ENCODE assay signal across 8 cellular contexts in the genomic region with DNA sequence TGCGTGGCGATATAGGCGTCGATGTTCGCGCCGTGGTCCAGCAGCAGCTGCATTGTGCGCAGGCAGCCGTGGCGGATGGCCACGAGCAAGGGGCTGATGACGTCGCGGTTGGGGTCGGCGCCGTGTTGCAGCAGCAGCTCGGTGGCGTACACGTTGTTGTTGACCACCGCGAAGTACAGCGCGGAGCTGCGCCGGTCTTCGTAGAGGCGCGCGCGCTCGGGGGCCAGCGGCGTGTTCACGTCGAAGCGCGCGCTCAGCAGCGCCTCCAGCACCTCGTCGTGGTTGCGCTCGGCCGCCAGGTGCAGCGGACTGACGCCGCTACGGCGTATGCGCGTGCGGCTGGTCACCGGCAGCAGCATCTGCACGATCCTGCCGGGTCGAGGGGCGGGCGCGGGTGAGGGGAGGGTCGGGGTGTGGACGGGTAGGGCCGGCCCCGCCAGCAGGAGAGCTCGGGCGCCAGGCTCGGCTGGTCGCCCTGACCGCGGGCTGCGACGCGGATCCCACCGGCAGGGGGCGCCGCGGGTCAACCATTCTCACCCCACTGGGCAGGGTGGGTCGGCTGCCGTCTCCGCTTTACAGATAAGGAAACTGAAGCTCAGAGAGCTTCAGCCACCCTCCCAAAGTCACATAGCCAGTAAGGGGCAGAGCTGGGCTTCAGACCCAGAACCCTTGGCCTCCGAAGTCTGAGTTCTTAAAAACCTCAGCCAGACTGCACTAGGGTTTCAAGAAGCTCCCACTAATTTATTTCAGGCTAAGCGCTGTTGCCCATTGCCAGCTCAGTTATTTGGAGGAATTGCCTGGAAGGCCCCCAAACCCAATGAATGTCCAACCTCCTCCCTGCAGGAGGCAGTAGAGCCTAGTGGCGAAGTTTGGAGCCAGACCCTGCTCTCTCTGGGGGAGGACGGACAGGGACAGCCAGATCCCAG. TPM values are rescaled to one million over a fixed set of nuclear protein-coding genes. Genes with fewer than 3 reads are reported as not detected.
DNase-seq lines count a peak whose midpoint lies in the region; ATAC-seq and TF ChIP-seq lines count a peak whose summit lies in the region.

No MANE protein-coding gene starts in this region.

- in situ Hi-C loops in astrocyte of the spinal cord (cut with HindIII; ENCODE audit: low sequenced_read_pairs) = no loop called here

- no peaks in the 10 kb centered on the region for H4K20me1 ChIP-seq in smooth muscle cell (ENCODE audit: low read depth)

- peak; percentile 58 for TF ChIP-seq CTCF in astrocyte of the spinal cord (IDR thresholded peaks at IDR 0.05; ENCODE audit: low read depth, low read length)
- TF ChIP-seq CTCF in smooth muscle cell (IDR thresholded peaks at IDR 0.05; ENCODE audit: borderline replicate concordance, insufficient read depth, poor library complexity, severe bottlenecking) = peak; percentile 94

- H3K4me3 ChIP-seq in HUES6 (ENCODE audit: low read depth, low read length) (peak overlapping the region; percentile 50), astrocyte of the spinal cord (ENCODE audit: low read depth, low read length) (no peak overlapping the region), iPS-15b (ENCODE audit: low read depth, low read length) (peak overlapping the region; percentile 60), smooth muscle cell (peak overlapping the region; percentile 38)

- H3K9ac ChIP-seq in HUES6 (ENCODE audit: low read length) = no peak overlapping the region
- no peak overlapping the region for H3K9ac ChIP-seq in iPS-15b (ENCODE audit: low read depth, low read length)
- no peak overlapping the region for H3K9ac ChIP-seq in smooth muscle cell (ENCODE audit: low read depth)

- H3K27ac ChIP-seq in HUES6 (ENCODE audit: low read depth, low read length) = no peak overlapping the region
- no peak overlapping the region for H3K27ac ChIP-seq in smooth muscle cell (ENCODE audit: low read depth)

- peak; percentile 30 for DNase-seq in DMS114 treated with DMSO at 0.1 percent for 48 hours (lab: John Stamatoyannopoulos, UW; ENCODE audit: unreplicated experiment)
- peak; percentile 93 for DNase-seq in T-helper 9 cell
- DNase-seq in astrocyte of the spinal cord (ENCODE audit: low read depth, low spot score) = peak; percentile 62
- peak; percentile 76 for DNase-seq in smooth muscle cell (lab: John Stamatoyannopoulos, UW; ENCODE audit: unreplicated experiment)
- no peak for DNase-seq in putamen (ENCODE audit: low spot score)

- peak; percentile 87 for ATAC-seq in GM21447 (IDR thresholded peaks at IDR 0.05; ENCODE audit: unreplicated experiment)

- H3K9me3 ChIP-seq in HUES6 (ENCODE audit: control insufficient read depth, insufficient read depth, low read depth, low read length) = no peaks in the 10 kb centered on the region
- no peaks in the 10 kb centered on the region for H3K9me3 ChIP-seq in iPS-15b (ENCODE audit: control insufficient read depth, insufficient read depth, low read length)
- H3K9me3 ChIP-seq in smooth muscle cell (replicated peaks; ENCODE audit: low read depth) = no peaks in the 10 kb centered on the region

- H3K36me3 ChIP-seq in HUES6 (ENCODE audit: control insufficient read depth, insufficient read depth, low read length) (no peaks in the 10 kb centered on the region), iPS-15b (ENCODE audit: control insufficient read depth, insufficient read depth, low read length) (no peaks in the 10 kb centered on the region), smooth muscle cell (ENCODE audit: low read depth) (no peaks in the 10 kb centered on the region)

- no peaks in the 10 kb centered on the region for H3K79me2 ChIP-seq in smooth muscle cell (ENCODE audit: low read depth)

- peak overlapping the region; percentile 80 for H3K4me2 ChIP-seq in smooth muscle cell

- H3F3A ChIP-seq in smooth muscle cell (ENCODE audit: low read depth) = no peaks in the 10 kb centered on the region

- no peak overlapping the region for H2AFZ ChIP-seq in smooth muscle cell (ENCODE audit: low read depth)

- H3K27me3 ChIP-seq in HUES6 (ENCODE audit: control insufficient read depth, insufficient read depth, low read length) (peaks cover 37% of the 10 kb centered on the region), iPS-15b (ENCODE audit: control insufficient read depth, insufficient read depth, low read length) (peaks cover 21% of the 10 kb centered on the region), smooth muscle cell (ENCODE audit: low read depth) (peaks cover 19% of the 10 kb centered on the region)

- H3K4me1 ChIP-seq in HUES6 (ENCODE audit: control insufficient read depth, insufficient read depth, low read length) (peaks cover 8% of the 10 kb centered on the region), iPS-15b (ENCODE audit: control insufficient read depth, insufficient read depth, low read length) (no peaks in the 10 kb centered on the region), smooth muscle cell (ENCODE audit: low read depth) (no peaks in the 10 kb centered on the region)

- 8% methylated on average over 65 of the region's 84 CpGs for WGBS in smooth muscle cell (ENCODE audit: low lambda C conversion rate)

RNA-seq across cellular contexts. Expression of a gene that starts 12.4 kb away (rescaled TPM):
- not detected in 2 replicates for total RNA-seq in smooth muscle cell
- not detected in 2 replicates for polyA plus RNA-seq in smooth muscle cell

RNA-seq across cellular contexts. Expression of a gene that starts 36.8 kb away (rescaled TPM):
- 0.99 and 6.5 TPM in 2 replicates for total RNA-seq in smooth muscle cell
- 0.30 TPM in 1 of 2 replicates, not detected in the other for polyA plus RNA-seq in smooth muscle cell

RNA-seq across cellular contexts. Expression of a gene that starts 57.5 kb away (rescaled TPM):
- not detected in 2 replicates for total RNA-seq in smooth muscle cell
- polyA plus RNA-seq in smooth muscle cell = not detected in 2 replicates
